In genomic region chr12:109996483-109996853, GRCh38 we compare ENCODE assay signal across 8 cellular contexts. TPM values are rescaled to one million over a fixed set of nuclear protein-coding genes. Genes with fewer than 3 reads are reported as not detected.
DNase-seq lines count a peak whose midpoint lies in the region; ATAC-seq and TF ChIP-seq lines count a peak whose summit lies in the region.

No MANE protein-coding gene starts in this region.

- H3K27ac Mint-ChIP-seq in activated B cell treated with CpG ODN at 0.5 μM for 24 hours = peak overlapping the region; percentile 91

- peak overlapping the region in 3 of 4 donors; percentile 83 to 89 (median 85) for H3K27ac ChIP-seq in gastroesophageal sphincter

- intact Hi-C loops in activated B cell treated with CpG ODN at 0.5 μM for 24 hours (cut with micrococcal nuclease) = loop anchor here (1.0 to 10.0 kb wide), 4 partner anchors 23 to 1408 kb away; partner anchors contain the start of genes FAM222A, GLTP and SH2B3

- H3K36me3 ChIP-seq in HAP-1 (replicated peaks) = no peaks in the 10 kb centered on the region; the same call in 1 of the 2 replicates
- H3K36me3 ChIP-seq in gastroesophageal sphincter = peaks cover 0 to 2% of the 10 kb centered on the region in 2 donors
- peaks cover 4% of the 10 kb centered on the region for H3K36me3 ChIP-seq in skeletal muscle satellite cell (ENCODE audit: insufficient read depth, low read length)

- H3K9me3 ChIP-seq in HAP-1 (no peaks in the 10 kb centered on the region), gastroesophageal sphincter (no peaks in the 10 kb centered on the region), skeletal muscle satellite cell (replicated peaks; ENCODE audit: low read length) (no peaks in the 10 kb centered on the region)

- CTCF ChIA-PET in activated B cell treated with CpG ODN at 0.5 μM for 24 hours (lab: Charles Lee) = interaction anchor here (0.6 kb wide), 1 partner anchor 143 kb away, joined by 3 read pairs; no protein-coding TSS in a partner anchor

- H3K27me3 Mint-ChIP-seq in activated B cell treated with CpG ODN at 0.5 μM for 24 hours = no peaks in the 10 kb centered on the region

- peak overlapping the region; percentile 92 for H3K4me2 ChIP-seq in skeletal muscle satellite cell (ENCODE audit: low read length)

- POLR2A ChIA-PET in activated B cell treated with CpG ODN at 0.5 μM for 24 hours (lab: Charles Lee) = interaction anchor here (1.3 to 13.7 kb wide), 3 partner anchors 16 to 95 kb away, joined by 3 to 251 read pairs (median 11); no protein-coding TSS in a partner anchor

- peak overlapping the region; percentile 93 for H3K9ac ChIP-seq in skeletal muscle satellite cell (ENCODE audit: low read depth, low read length)

- TF ChIP-seq POLR2A in gastroesophageal sphincter (IDR thresholded peaks at IDR 0.05) = no peak

- DNase-seq in HAP-1 (ENCODE audit: low spot score in 2 of 2) (no peak), activated B cell treated with CpG ODN at 0.5 μM for 24 hours (no peak), NCI-H82 treated with DMSO at 0.1 percent for 48 hours (lab: John Stamatoyannopoulos, UW; ENCODE audit: unreplicated experiment) (no peak)

- peaks cover 83% of the 10 kb centered on the region for H3K4me1 Mint-ChIP-seq in activated B cell treated with CpG ODN at 0.5 μM for 24 hours

- H3K4me1 ChIP-seq in HAP-1 (peaks cover 27% of the 10 kb centered on the region), gastroesophageal sphincter (peaks cover 0 to 71% (median 16%) of the 10 kb centered on the region in 3 donors), skeletal muscle satellite cell (ENCODE audit: control insufficient read depth, insufficient read depth, low read length) (peaks cover 32% of the 10 kb centered on the region)

- no peak for ATAC-seq in activated B cell treated with CpG ODN at 0.5 μM for 24 hours (ENCODE audit: low read depth)
- ATAC-seq in gastroesophageal sphincter = no peak
- no peak for ATAC-seq in HG03175 (IDR thresholded peaks at IDR 0.05; ENCODE audit: unreplicated experiment)
- ATAC-seq in HG02970 (IDR thresholded peaks at IDR 0.05; ENCODE audit: low FRiP score, unreplicated experiment) = no peak
- ATAC-seq in HG03439 (IDR thresholded peaks at IDR 0.05; ENCODE audit: unreplicated experiment) = no peak

- TF ChIP-seq CTCF in activated B cell treated with CpG ODN at 0.5 μM for 24 hours (IDR thresholded peaks at IDR 0.05) = no peak
- no peak for TF ChIP-seq CTCF in gastroesophageal sphincter (IDR thresholded peaks at IDR 0.05)

- H3K4me3 ChIP-seq in HAP-1 (peak overlapping the region; percentile 93), gastroesophageal sphincter (peak overlapping the region; percentile 55 to 100), skeletal muscle satellite cell (ENCODE audit: low read length) (peak overlapping the region; percentile 83)

- H3K36me3 Mint-ChIP-seq in activated B cell treated with CpG ODN at 0.5 μM for 24 hours (ENCODE audit: low read depth) = peaks cover 22% of the 10 kb centered on the region

- TF ChIP-seq EP300 in gastroesophageal sphincter (IDR thresholded peaks at IDR 0.05) = no peak

- 58% methylated on average over 2 of the region's 2 CpGs; no CpG with 5 or more reads in 1 of the 2 donors for WGBS in gastroesophageal sphincter (ENCODE audit: low coverage in 1 of 2), 2 donors

- in situ Hi-C loops in HAP-1 (cut with MboI; ENCODE audit: low sequenced_read_pairs) = no loop called here

- H3K9me3 Mint-ChIP-seq in activated B cell treated with CpG ODN at 0.5 μM for 24 hours = no peaks in the 10 kb centered on the region

- peak overlapping the region; percentile 96 for H3K4me3 Mint-ChIP-seq in activated B cell treated with CpG ODN at 0.5 μM for 24 hours

- no peaks in the 10 kb centered on the region for H3K27me3 ChIP-seq in HAP-1 (ENCODE audit: low read depth)
- no peaks in the 10 kb centered on the region for H3K27me3 ChIP-seq in gastroesophageal sphincter
- H3K27me3 ChIP-seq in skeletal muscle satellite cell (ENCODE audit: control insufficient read depth, insufficient read depth, low read length) = no peaks in the 10 kb centered on the region

RNA-seq across cellular contexts. Expression of gene GIT2, which starts 0.3 kb away (rescaled TPM):
- 89.2 and 107 TPM in 2 replicates for total RNA-seq in activated B cell treated with CpG ODN at 0.5 μM for 24 hours
- total RNA-seq in gastroesophageal sphincter = 10 to 100 TPM; 36.8 to 52.8 (median 42.3) TPM
- 26.1 and 35.6 TPM in 2 replicates for total RNA-seq in skeletal muscle satellite cell (2012; rRNA removed)

RNA-seq across cellular contexts. Expression of gene ANKRD13A, which starts 2.8 kb away (rescaled TPM):
- total RNA-seq in activated B cell treated with CpG ODN at 0.5 μM for 24 hours = 121 and 135 TPM in 2 replicates
- total RNA-seq in gastroesophageal sphincter = 100 to 1,000 TPM; 141 to 182 (median 153) TPM
- 31.7 and 58.1 TPM in 2 replicates for total RNA-seq in skeletal muscle satellite cell (2012; rRNA removed)

RNA-seq across cellular contexts. Expression of gene C12orf76, which starts 51.9 kb away (rescaled TPM):
- total RNA-seq in activated B cell treated with CpG ODN at 0.5 μM for 24 hours = 20.5 and 24.8 TPM in 2 replicates
- total RNA-seq in gastroesophageal sphincter = 10 to 100 TPM in 3 of 4 donors, 1 to 10 TPM in 1; 9.4 to 21.5 (median 11.4) TPM
- total RNA-seq in skeletal muscle satellite cell (2012; rRNA removed) = 7.4 and 7.6 TPM in 2 replicates
